8 cellular contexts compared by ENCODE assay signal in the genomic region with DNA sequence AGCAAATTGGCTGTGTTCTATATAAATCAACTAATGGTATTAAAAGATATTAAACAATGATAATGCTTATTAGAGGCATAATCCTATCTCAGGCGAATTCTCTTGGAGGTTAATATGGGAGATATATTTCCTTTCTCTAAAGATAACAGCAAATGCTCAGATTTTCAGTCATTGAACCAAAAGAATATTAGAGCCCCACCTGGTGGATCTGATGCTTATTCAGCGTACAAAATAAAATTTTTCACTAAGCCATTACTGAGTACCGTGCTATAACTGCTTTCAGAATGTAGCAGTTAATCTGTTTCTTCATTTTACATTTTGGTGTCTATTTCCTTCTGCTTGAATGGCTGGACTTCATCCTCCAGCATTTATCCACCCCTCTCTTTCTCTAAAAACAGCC.
DNase-seq lines count a peak whose midpoint lies in the region; ATAC-seq, FAIRE-seq and TF ChIP-seq lines count a peak whose summit lies in the region.

No MANE protein-coding gene starts in this region.

- DNase-seq in AG04450 (ENCODE audit: low read depth, low spot score) (no peak), HCT116 (ENCODE audit: low read depth, low spot score) (peak; percentile 7), SK-N-SH (peak; percentile 21), epidermal melanocyte (ENCODE audit: insufficient read length, low spot score) (no peak), NCI-H510A (lab: John Stamatoyannopoulos, UW) (no peak), LoVo (ENCODE audit: low spot score) (no peak)

- H3K9me3 ChIP-seq in AG04450 (ENCODE audit: control insufficient read depth, insufficient read depth, low read length) (no peaks in the 10 kb centered on the region), HCT116 (ENCODE audit: control insufficient read depth in 1 of 2, insufficient read depth in 1 of 2, low read depth in 1 of 2, low read length in 2 of 2) (no peaks in the 10 kb centered on the region), SK-N-SH (no peaks in the 10 kb centered on the region)

- H3K9ac ChIP-seq in HCT116 (ENCODE audit: low read length), result no peak overlapping the region
- H3K9ac ChIP-seq in SK-N-SH, result no peak overlapping the region

- peaks cover 0 to 8% of the 10 kb centered on the region in 2 experiments; a peak in 2 of 4 replicates for H3K4me1 ChIP-seq in HCT116 (ENCODE audit: control insufficient read depth in 1 of 2, insufficient read depth in 2 of 2, low read length in 2 of 2)
- H3K4me1 ChIP-seq in SK-N-SH (ENCODE audit: control insufficient read depth in 1 of 2, insufficient read depth in 2 of 2, low read depth in 1 of 2, low read length in 1 of 2), result no peaks in the 10 kb centered on the region

- TF ChIP-seq RAD21 in HCT116 (IDR thresholded peaks at IDR 0.05; ENCODE audit: low read depth) (peak; percentile 61), SK-N-SH (IDR thresholded peaks at IDR 0.05; ENCODE audit: low read length) (peak; percentile 60)

- intact Hi-C loops in HCT116 (cut with micrococcal nuclease), result no loop called here

- no peaks in the 10 kb centered on the region for H4K20me1 ChIP-seq in HCT116 (ENCODE audit: insufficient read depth)
- no peaks in the 10 kb centered on the region for H4K20me1 ChIP-seq in SK-N-SH (ENCODE audit: insufficient read depth)

- no TSS peak for BruUV-seq in HCT116 (replicated peaks; lab: Mats Ljungman, UMichigan)

- CTCF ChIA-PET in AG04450 (lab: Charles Lee), result interaction anchor here (1.2 to 1.6 kb wide), 4 partner anchors 10 to 792 kb away, joined by 3 to 11 read pairs (median 6); no protein-coding TSS in a partner anchor
- CTCF ChIA-PET in HCT116 (lab: Charles Lee), result interaction anchor here (0.9 to 1.7 kb wide), 3 partner anchors 9 to 792 kb away, joined by 3 to 5 read pairs (median 4); no protein-coding TSS in a partner anchor
- CTCF ChIA-PET in SK-N-SH (lab: Yijun Ruan, JAX), result interaction anchor here (1.5 kb wide), 1 partner anchor 10 kb away, joined by 5 read pairs; no protein-coding TSS in a partner anchor

- H2AFZ ChIP-seq in HCT116 (ENCODE audit: low read depth, low read length, poor library complexity, severe bottlenecking) (peak overlapping the region; percentile 76), SK-N-SH (ENCODE audit: low read depth) (no peak overlapping the region)

- H3K4me2 ChIP-seq in HCT116 (ENCODE audit: low read length), result no peak overlapping the region
- no peak overlapping the region for H3K4me2 ChIP-seq in SK-N-SH

- WGBS in SK-N-SH (ENCODE audit: low lambda C conversion rate), result 3% methylated on average over 3 of the region's 3 CpGs

- no peak for TF ChIP-seq POLR2A in HCT116 (IDR thresholded peaks at IDR 0.05; ENCODE audit: borderline replicate concordance, extremely low read depth, insufficient read depth, insufficient read length)

- RAD21 ChIA-PET in HCT116 (lab: Charles Lee; ENCODE audit: low non-redundant PET in 1 of 2, low total read pairs in 2 of 2, uncharacterized antibody in 2 of 2, unreplicated experiment in 2 of 2), result no interaction called here

- H3K27ac ChIP-seq in AG04450 (ENCODE audit: low read depth, low read length), result no peak overlapping the region
- no peak overlapping the region for H3K27ac ChIP-seq in HCT116 (ENCODE audit: low read depth, low read length)
- no peak overlapping the region for H3K27ac ChIP-seq in SK-N-SH (ENCODE audit: low read depth in 2 of 2, low read length in 1 of 2)

- H3K4me3 ChIP-seq in AG04450 (ENCODE audit: low read depth, low read length), result no peak overlapping the region
- no peak overlapping the region for H3K4me3 ChIP-seq in HCT116 (replicated peaks in 1 of 2; ENCODE audit: low read depth in 1 of 2, low read length in 2 of 2)
- H3K4me3 ChIP-seq in SK-N-SH (ENCODE audit: low read depth in 2 of 2, low read length in 1 of 2), result no peak overlapping the region

- ATAC-seq in HCT116, result peak; percentile 70
- no peak for ATAC-seq in GM19467 (IDR thresholded peaks at IDR 0.05; ENCODE audit: unreplicated experiment)

- peak; percentile 93 for FAIRE-seq in islet of Langerhans (lab: Jason Lieb, UNC)

- no peaks in the 10 kb centered on the region for H3F3A ChIP-seq in SK-N-SH (replicated peaks; ENCODE audit: insufficient read depth)

- H3K27me3 ChIP-seq in AG04450 (ENCODE audit: control insufficient read depth, insufficient read depth, low read length) (no peaks in the 10 kb centered on the region), HCT116 (ENCODE audit: insufficient read depth, low read length) (no peaks in the 10 kb centered on the region), SK-N-SH (ENCODE audit: insufficient read depth) (peaks cover 7% of the 10 kb centered on the region; the same call in 1 of the 2 replicates)

- H3K9me2 ChIP-seq in HCT116 (ENCODE audit: insufficient read depth), result no peaks in the 10 kb centered on the region
- no peaks in the 10 kb centered on the region for H3K9me2 ChIP-seq in SK-N-SH

- POLR2A ChIA-PET in AG04450 (lab: Yijun Ruan, JAX) (no interaction called here), HCT116 (lab: Charles Lee) (no interaction called here), SK-N-SH (lab: Yijun Ruan, JAX) (no interaction called here)

- H3K79me2 ChIP-seq in HCT116 (ENCODE audit: insufficient read depth, low read length) (no peaks in the 10 kb centered on the region), SK-N-SH (ENCODE audit: insufficient read depth) (no peaks in the 10 kb centered on the region)

- no peak for TF ChIP-seq EP300 in SK-N-SH (IDR thresholded peaks at IDR 0.05; ENCODE audit: borderline replicate concordance in 1 of 2, low read depth in 1 of 2, low read length in 1 of 2)

- H3K36me3 ChIP-seq in HCT116 (ENCODE audit: control insufficient read depth in 1 of 2, insufficient read depth in 2 of 2, low read length in 2 of 2) (no peaks in the 10 kb centered on the region), SK-N-SH (replicated peaks in 1 of 2; ENCODE audit: control insufficient read depth in 1 of 2, insufficient read depth in 2 of 2, low read length in 1 of 2) (no peaks in the 10 kb centered on the region)

- TF ChIP-seq CTCF in AG04450 (IDR thresholded peaks at IDR 0.05; ENCODE audit: low read depth, low read length) (peak; percentile 59), HCT116 (IDR thresholded peaks at IDR 0.05 in 2 of 3, conservative IDR thresholded peaks at IDR 0.05 in 1 of 3; ENCODE audit: borderline replicate concordance in 1 of 3, insufficient read depth in 1 of 3, low read depth in 2 of 3, low read length in 2 of 3) (peak; percentile 41 to 61 (median 43); a peak in 5 of 6 replicates), SK-N-SH (IDR thresholded peaks at IDR 0.05) (peak; percentile 63)

TF ChIP-seq in HCT116, 20 proteins besides CTCF, POLR2A, EP300 and RAD21 (continues in another document):
- TF ChIP-seq ZFX (IDR thresholded peaks at IDR 0.05) (no peak), REST (IDR thresholded peaks at IDR 0.05; ENCODE audit: low read depth) (no peak), CEBPB (IDR thresholded peaks at IDR 0.05; ENCODE audit: low read depth) (no peak), SIN3A (IDR thresholded peaks at IDR 0.05; ENCODE audit: low read depth) (no peak)

TF ChIP-seq in SK-N-SH, 30 proteins besides CTCF, POLR2A, EP300 and RAD21:
- no peak for TF ChIP-seq PBX3 (IDR thresholded peaks at IDR 0.05)
- TF ChIP-seq SMC3 (IDR thresholded peaks at IDR 0.05; ENCODE audit: low read depth, low read length), result 0 out of 2 replicates have a peak, but pooled peaks have one; percentile 14

Comparison
In these comparisons a context has a peak if more than half of its experiments do, and no peak if none do; other contexts are left out.
1. DNase-seq: peak in HCT116 (single experiment) and SK-N-SH (single experiment); none in AG04450 (single experiment), epidermal melanocyte (single experiment), NCI-H510A (single experiment) and LoVo (single experiment).
2. Peak in every context shown above with its lines, with median percentiles within 50 percentile points of each other: CTCF ChIP-seq.